In genomic region chr14:50000215-50001145, GRCh38 we compare ENCODE assay signal across 8 cellular contexts.
DNase-seq lines count a peak whose midpoint lies in the region; ATAC-seq and TF ChIP-seq lines count a peak whose summit lies in the region.

No MANE protein-coding gene starts in this region.

- H3K9me3 ChIP-seq in T-helper 17 cell (ENCODE audit: control insufficient read depth, low read length, poor library complexity, severe bottlenecking) (no peaks in the 10 kb centered on the region), adrenal gland (replicated peaks in 1 of 3) (no peaks in the 10 kb centered on the region), hepatocyte (ENCODE audit: low read depth) (no peaks in the 10 kb centered on the region)

- no peaks in the 10 kb centered on the region for H3K27me3 Mint-ChIP-seq in T-helper 17 cell

- peak; percentile 86 for DNase-seq in CD1c-positive myeloid dendritic cell (ENCODE audit: extremely low spot score)
- peak; percentile 92 for DNase-seq in HFF-Myc (ENCODE audit: extremely low read depth, low read depth)
- peak; percentile 38 to 64 (median 44) for DNase-seq in T-helper 17 cell
- DNase-seq in adrenal gland = peak in 6 of 7 donors; percentile 43 to 70 (median 51)
- peak; percentile 82 for DNase-seq in hepatocyte (ENCODE audit: low spot score)
- peak; percentile 68 to 79 (median 73) for DNase-seq in stimulated activated CD4-positive, alpha-beta T cell treated with anti-CD3 and anti-CD28 coated beads, Interleukin-12 subunit alpha, Interleukin-12 subunit beta, amount 100 ng/mL, for 48 hours (ENCODE audit: low read depth in 2 of 3, low spot score in 1 of 3)
- DNase-seq in RKO (ENCODE audit: low spot score) = no peak

- peaks cover 25 to 44% of the 10 kb centered on the region in 2 donors for H3K4me1 ChIP-seq in adrenal gland (replicated peaks in 1 of 2)
- H3K4me1 ChIP-seq in hepatocyte (ENCODE audit: insufficient read depth) = peaks cover 48% of the 10 kb centered on the region

- H4K20me1 ChIP-seq in hepatocyte (ENCODE audit: insufficient read depth, poor library complexity, severe bottlenecking) = no peaks in the 10 kb centered on the region

- H3K27ac Mint-ChIP-seq in T-helper 17 cell = peak overlapping the region; percentile 99

- TF ChIP-seq POLR2A in adrenal gland (IDR thresholded peaks at IDR 0.05) = peak in 1 of 2 donors; percentile 9

- ATAC-seq in T-helper 17 cell (peak; percentile 15), GM18870 (IDR thresholded peaks at IDR 0.05; ENCODE audit: unreplicated experiment) (no peak)

- no peaks in the 10 kb centered on the region for H3K79me2 ChIP-seq in hepatocyte

- H3K4me3 ChIP-seq in HFF-Myc (replicated peaks; ENCODE audit: low read depth, low read length) (peak overlapping the region; percentile 29), adrenal gland (no peak overlapping the region), hepatocyte (no peak overlapping the region)

- no peaks in the 10 kb centered on the region for H3K9me2 ChIP-seq in hepatocyte (replicated peaks; ENCODE audit: insufficient read depth)

- peak overlapping the region; percentile 87 for H3K4me2 ChIP-seq in hepatocyte

- TF ChIP-seq CTCF in HFF-Myc (IDR thresholded peaks at IDR 0.05; ENCODE audit: low read depth, low read length, missing control alignments) (no peak), adrenal gland (IDR thresholded peaks at IDR 0.05) (peak in 1 of 6 experiments; percentile 1), hepatocyte (IDR thresholded peaks at IDR 0.05; ENCODE audit: poor library complexity) (no peak)

- no peaks in the 10 kb centered on the region for H3K36me3 Mint-ChIP-seq in T-helper 17 cell (ENCODE audit: low read depth)

- H2AFZ ChIP-seq in hepatocyte = peak overlapping the region; percentile 49

- peaks cover 46% of the 10 kb centered on the region for H3K4me1 Mint-ChIP-seq in T-helper 17 cell

- H3K27ac ChIP-seq in adrenal gland = peak overlapping the region; percentile 58 to 86 (median 67)
- peak overlapping the region; percentile 98 for H3K27ac ChIP-seq in hepatocyte

- H3K36me3 ChIP-seq in adrenal gland (replicated peaks in 1 of 2) (no peaks in the 10 kb centered on the region), hepatocyte (replicated peaks; ENCODE audit: insufficient read depth, low read depth) (no peaks in the 10 kb centered on the region)

- intact Hi-C loops in adrenal gland (cut with DNase I) = loop anchor here (5.0 to 10.0 kb wide), 2 partner anchors 57 to 106 kb away; partner anchors contain the start of gene ARF6 (in 2 of the 2)

- WGBS in adrenal gland, 4 donors = 50 to 57% (median 54%) methylated on average over 15 to 17 of the region's 17 CpGs
- 18% methylated on average over 17 of the region's 17 CpGs for WGBS in hepatocyte (ENCODE audit: low lambda C conversion rate, missing lambda C conversion rate)

- H3K27me3 ChIP-seq in adrenal gland = no peaks in the 10 kb centered on the region
- H3K27me3 ChIP-seq in hepatocyte = no peaks in the 10 kb centered on the region

- peak overlapping the region; percentile 94 for H3K4me3 Mint-ChIP-seq in T-helper 17 cell
